Comparison of ENCODE assay signal across 1 cellular context in genomic region chr11:119584193-119585037, GRCh38.
TF ChIP-seq lines count a peak whose summit lies in the region.

No MANE protein-coding gene starts in this region.

TF ChIP-seq in HepG2, 621 proteins besides CTCF, POLR2A, EP300 and RAD21 (continued from another document):
- no peak for TF ChIP-seq KIAA2018 (CRISPR knock-in tag; IDR thresholded peaks at IDR 0.05; ENCODE audit: borderline replicate concordance)
- no peak for TF ChIP-seq ZNF577 (CRISPR knock-in tag; IDR thresholded peaks at IDR 0.05; ENCODE audit: borderline replicate concordance, low read depth)
